8 cellular contexts compared by ENCODE assay signal in genomic region chr17:74176546-74177001, GRCh38. TPM values are rescaled to one million over a fixed set of nuclear protein-coding genes. Genes with fewer than 3 reads are reported as not detected.
A peak's percentile ranks its signal among the peaks of the same experiment; 100 is the strongest.
DNase-seq lines count a peak whose midpoint lies in the region; ATAC-seq and TF ChIP-seq lines count a peak whose summit lies in the region.

No MANE protein-coding gene starts in this region.

- in situ Hi-C loops in gastrocnemius medialis (cut with MboI; ENCODE audit: low sequenced_read_pairs in 4 of 4): loop anchor here in 3 of 4 donors (10.0 kb wide), 1 partner anchor 752 kb away; no protein-coding TSS in a partner anchor

- no peaks in the 10 kb centered on the region for H3K36me3 ChIP-seq in ascending aorta
- H3K36me3 ChIP-seq in hepatocyte (replicated peaks; ENCODE audit: insufficient read depth, low read depth): no peaks in the 10 kb centered on the region
- no peaks in the 10 kb centered on the region for H3K36me3 ChIP-seq in gastrocnemius medialis

- H3K79me2 ChIP-seq in hepatocyte: no peaks in the 10 kb centered on the region

- no peaks in the 10 kb centered on the region for H3K27me3 ChIP-seq in ascending aorta
- peaks cover 20% of the 10 kb centered on the region for H3K27me3 ChIP-seq in hepatocyte
- peaks cover 0 to 8% (median 8%) of the 10 kb centered on the region in 3 donors for H3K27me3 ChIP-seq in gastrocnemius medialis

- no peak overlapping the region for H3K4me2 ChIP-seq in hepatocyte

- intact Hi-C loops in ascending aorta (cut with DNase I) (loop anchor here (1.0 to 5.0 kb wide), 2 partner anchors 589 to 747 kb away; no protein-coding TSS in a partner anchor), gastrocnemius medialis (cut with DNase I; ENCODE audit: low total_unique reads) (loop anchor here (1.0 kb wide), 1 partner anchor 747 kb away; no protein-coding TSS in a partner anchor)

- no peaks in the 10 kb centered on the region for H3K9me2 ChIP-seq in hepatocyte (replicated peaks; ENCODE audit: insufficient read depth)

- TF ChIP-seq CTCF in GM12864 (IDR thresholded peaks at IDR 0.05; ENCODE audit: low read depth, low read length, missing control alignments): peak; percentile 86
- TF ChIP-seq CTCF in ascending aorta (IDR thresholded peaks at IDR 0.05): peak; percentile 46 to 83 (median 65)
- TF ChIP-seq CTCF in hepatocyte (IDR thresholded peaks at IDR 0.05; ENCODE audit: poor library complexity): peak; percentile 91
- TF ChIP-seq CTCF in gastrocnemius medialis (IDR thresholded peaks at IDR 0.05 in 4 of 5, conservative IDR thresholded peaks at IDR 0.05 in 1 of 5): peak; percentile 27 to 67 (median 59)

- no peak overlapping the region for H2AFZ ChIP-seq in hepatocyte

- no peak for TF ChIP-seq POLR2A in gastrocnemius medialis (IDR thresholded peaks at IDR 0.05)

- no peak overlapping the region for H3K27ac ChIP-seq in ascending aorta
- H3K27ac ChIP-seq in hepatocyte: no peak overlapping the region
- no peak overlapping the region for H3K27ac ChIP-seq in gastrocnemius medialis

- no peaks in the 10 kb centered on the region for H3K4me1 ChIP-seq in ascending aorta
- no peaks in the 10 kb centered on the region for H3K4me1 ChIP-seq in hepatocyte (ENCODE audit: insufficient read depth)
- no peaks in the 10 kb centered on the region for H3K4me1 ChIP-seq in gastrocnemius medialis

- ATAC-seq in gastrocnemius medialis (peak in 1 of 2 donors; percentile 66), HG03571 (IDR thresholded peaks at IDR 0.05; ENCODE audit: unreplicated experiment) (no peak), GM18519 (IDR thresholded peaks at IDR 0.05; ENCODE audit: low FRiP score, unreplicated experiment) (no peak)

- WGBS in hepatocyte (ENCODE audit: low lambda C conversion rate, missing lambda C conversion rate): 55% methylated on average over 10 of the region's 10 CpGs

- H3K4me3 ChIP-seq in GM12864 (ENCODE audit: low read depth, low read length): no peak overlapping the region
- no peak overlapping the region for H3K4me3 ChIP-seq in ascending aorta
- H3K4me3 ChIP-seq in hepatocyte: no peak overlapping the region
- no peak overlapping the region for H3K4me3 ChIP-seq in gastrocnemius medialis

- DNase-seq in GM12864 (ENCODE audit: low read depth): peak; percentile 13
- peak; percentile 31 for DNase-seq in MV-4-11 (lab: John Stamatoyannopoulos, UW)
- peak; percentile 84 for DNase-seq in SK-N-DZ (ENCODE audit: low spot score)
- DNase-seq in ascending aorta (ENCODE audit: low spot score in 2 of 2): no peak
- peak; percentile 85 for DNase-seq in hepatocyte (ENCODE audit: low spot score)
- peak in 1 of 2 donors; percentile 14 for DNase-seq in gastrocnemius medialis

- H4K20me1 ChIP-seq in hepatocyte (ENCODE audit: insufficient read depth, poor library complexity, severe bottlenecking): no peaks in the 10 kb centered on the region

- H3K9me3 ChIP-seq in ascending aorta (no peaks in the 10 kb centered on the region), hepatocyte (ENCODE audit: low read depth) (no peaks in the 10 kb centered on the region), gastrocnemius medialis (no peaks in the 10 kb centered on the region)

RNA-seq across cellular contexts. Expression of gene RPL38, which starts 26.9 kb away (rescaled TPM):
- polyA plus RNA-seq in SK-N-DZ (2014; cell fraction: cytosol; rRNA removed): 501 and 546 TPM in 2 replicates
- polyA plus RNA-seq in SK-N-DZ (2014; cell fraction: nucleus; rRNA removed): 444 and 461 TPM in 2 replicates
- total RNA-seq in ascending aorta (243 TPM), hepatocyte (264 and 276 TPM in 2 replicates), gastrocnemius medialis (100 to 1,000 TPM; 346 to 472 (median 443) TPM)
- polyA plus RNA-seq in hepatocyte: 758 and 761 TPM in 2 replicates

RNA-seq across cellular contexts. Expression of gene TTYH2, which starts 36.8 kb away (rescaled TPM):
- 5.8 and 7.4 TPM in 2 replicates for polyA plus RNA-seq in SK-N-DZ (2014; cell fraction: cytosol; rRNA removed)
- polyA plus RNA-seq in SK-N-DZ (2014; cell fraction: nucleus; rRNA removed): 11.5 and 16.2 TPM in 2 replicates
- total RNA-seq in ascending aorta: 30.3 TPM
- total RNA-seq in hepatocyte: 7.1 and 7.4 TPM in 2 replicates
- 4.5 and 7.8 TPM in 2 replicates for polyA plus RNA-seq in hepatocyte
- total RNA-seq in gastrocnemius medialis: 10 to 100 TPM in 2 of 4 donors, 1 to 10 TPM in 2; 4.7 to 19.2 (median 11.4) TPM

Comparison
In these comparisons a context has a peak if more than half of its experiments do, and no peak if none do; other contexts are left out.
1. DNase-seq: peak in GM12864 (single experiment), MV-4-11 (single experiment), SK-N-DZ (single experiment) and hepatocyte (single experiment); none in ascending aorta (0 of 2).
2. Peak in every context shown above with its lines, with median percentiles within 50 percentile points of each other: CTCF ChIP-seq.